Comparison of ENCODE assay signal across 9 cellular contexts in the genomic region with DNA sequence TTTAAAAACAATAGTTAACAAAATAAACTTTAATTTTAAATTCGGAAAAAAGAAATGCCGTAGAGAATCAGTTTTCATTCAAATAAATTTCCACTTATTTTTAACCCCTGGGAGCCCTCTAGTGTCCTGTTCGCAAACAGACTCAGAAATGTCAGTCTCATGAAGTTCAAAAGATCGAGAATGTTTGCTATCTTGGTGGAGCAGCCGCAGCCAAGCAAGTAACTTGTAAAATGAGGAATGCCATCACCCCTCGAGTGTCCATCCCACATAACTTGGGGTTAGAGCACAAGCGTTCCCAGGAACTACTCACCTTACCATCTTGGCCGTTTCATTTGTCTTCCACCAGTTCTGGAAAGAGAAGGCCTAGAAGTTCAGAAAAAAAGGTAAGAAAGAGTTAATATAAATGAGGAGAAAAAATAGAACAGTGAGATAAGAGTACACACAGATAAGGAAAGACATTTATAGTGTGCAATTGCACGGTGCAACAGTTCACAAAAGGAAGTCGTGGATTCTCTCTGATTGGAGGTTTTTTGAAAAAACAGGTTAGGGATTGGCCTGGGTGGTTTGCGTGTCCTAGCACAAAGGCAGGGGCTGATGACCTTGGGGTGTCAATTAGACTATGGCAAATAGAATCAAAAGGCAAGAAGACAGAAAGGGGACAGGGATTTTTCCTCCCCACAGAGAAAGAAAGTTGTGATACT. TPM values are rescaled to one million over a fixed set of nuclear protein-coding genes. Genes with fewer than 3 reads are reported as not detected.
DNase-seq lines count a peak whose midpoint lies in the region; ATAC-seq, FAIRE-seq and TF ChIP-seq lines count a peak whose summit lies in the region.
"Had no signal": no experiment of that assay in that cellular context is flagged by ENCODE, and none has a peak within 500 bp of the region (broad histone marks: within the 10 kb centered on the region; RNA-seq: fewer than 3 reads in every experiment).

Gene GASK1B (minus strand): TSS at position 468 of the 701 bp plus-strand sequence. CDS start 1,650 bp downstream, outside the sequence.

- 4 to 7% (median 5%) methylated on average over 11 of the region's 11 CpGs for WGBS in stomach, 5 donors

- H3K27ac ChIP-seq in brain microvascular endothelial cell (peak within 1 kb of the TSS; percentile 40), stomach (peak within 1 kb of the TSS in 4 of 5 donors; percentile 72 to 84 (median 78))

- ATAC-seq in activated CD4-positive, CD25-positive, alpha-beta regulatory T cell treated with anti-CD3 and anti-CD28 coated beads, Interleukin-2, amount 50 U/mL, for 24 hours: no peak
- no peak for ATAC-seq in GM21825 (IDR thresholded peaks at IDR 0.05; ENCODE audit: unreplicated experiment)

- H3K36me3 ChIP-seq in brain microvascular endothelial cell (replicated peaks) (no peaks in the 10 kb centered on the region), stomach (no peaks in the 10 kb centered on the region)

- intact Hi-C loops in stomach (cut with DNase I; ENCODE audit: low total_unique reads): no loop called here

- TF ChIP-seq EP300 in stomach (IDR thresholded peaks at IDR 0.05): no peak

- H3K4me1 ChIP-seq in stomach: peaks cover 5 to 67% (median 37%) of the 10 kb centered on the region in 4 donors

- no peak for TF ChIP-seq POLR2A in stomach (IDR thresholded peaks at IDR 0.05)

- H3K9me3 ChIP-seq in stomach: no peaks in the 10 kb centered on the region

- H3K27me3 ChIP-seq in brain microvascular endothelial cell (replicated peaks) (no peaks in the 10 kb centered on the region), stomach (no peaks in the 10 kb centered on the region)

- in situ Hi-C loops in brain microvascular endothelial cell (cut with HindIII; ENCODE audit: low pct_ligation_motif_present, low sequenced_read_pairs): loop anchor here (10.0 kb wide), 1 partner anchor 168 kb away; no protein-coding TSS in a partner anchor

- FAIRE-seq in D721Med (lab: Jason Lieb, UNC) (peak; percentile 51), islet of Langerhans (lab: Jason Lieb, UNC) (peak; percentile 92)

- DNase-seq in D721Med (ENCODE audit: insufficient read length, low spot score): no peak
- DNase-seq in H4 (ENCODE audit: low spot score): peak; percentile 26
- DNase-seq in NCI-H526 (lab: John Stamatoyannopoulos, UW): peak; percentile 20 to 54
- DNase-seq in brain microvascular endothelial cell: peak; percentile 69
- no peak for DNase-seq in stomach

- H3K4me3 ChIP-seq in brain microvascular endothelial cell (ENCODE audit: low read depth, low read length) (peak within 1 kb of the TSS; percentile 47), stomach (peak within 1 kb of the TSS; percentile 46 to 53 (median 50))

- peak; percentile 50 for TF ChIP-seq CTCF in D721Med (IDR thresholded peaks at IDR 0.05; ENCODE audit: insufficient read depth, missing control alignments)
- TF ChIP-seq CTCF in brain microvascular endothelial cell (IDR thresholded peaks at IDR 0.05; ENCODE audit: low read depth, low read length, missing control alignments): peak; percentile 76
- peak in 4 of 7 experiments; percentile 22 to 31 (median 30) for TF ChIP-seq CTCF in stomach (IDR thresholded peaks at IDR 0.05)

RNA-seq across cellular contexts. Expression of gene GASK1B, which starts in this region (rescaled TPM):
- 2.1 and 2.2 TPM in 2 replicates for total RNA-seq in H4 (2014; rRNA removed; shearing (Covaris generic))
- 100 to 1,000 TPM in 1 of 5 donors, 10 to 100 TPM in 3, 1 to 10 TPM in 1; 4.3 to 128 (median 20.1) TPM for total RNA-seq in stomach
- polyA plus RNA-seq in stomach: 10 to 100 TPM in 1 of 3 donors, 1 to 10 TPM in 2; 2.4 to 12.4 (median 8.9) TPM
- total RNA-seq: activated CD8-positive, alpha-beta memory T cell treated with anti-CD3 and anti-CD28 coated beads for 36 hours had no signal

Comparison
In these comparisons a context has a peak if more than half of its experiments do, and no peak if none do; other contexts are left out.
1. DNase-seq: peak in H4 (single experiment), NCI-H526 (2 of 2) and brain microvascular endothelial cell (single experiment); none in D721Med (single experiment) and stomach (single experiment).
2. Peak in every context shown above with its lines, with median percentiles within 50 percentile points of each other: CTCF ChIP-seq.